In genomic region chr7:2972531-2973161, GRCh38 we compare ENCODE assay signal across 14 cellular contexts.
DNase-seq lines count a peak whose midpoint lies in the region; ATAC-seq lines count a peak whose summit lies in the region.
"Had no signal": no experiment of that assay in that cellular context is flagged by ENCODE, and none has a peak within 500 bp of the region (broad histone marks: within the 10 kb centered on the region; RNA-seq: fewer than 3 reads in every experiment).

No MANE protein-coding gene starts in this region.

- H3K36me3 Mint-ChIP-seq in activated T-cell treated with anti-CD3 and anti-CD28 coated beads, Interleukin-2, amount 50 U/mL, for 24 hours (ENCODE audit: low read depth): peaks cover 50% of the 10 kb centered on the region
- peaks cover 33 to 47% of the 10 kb centered on the region in 2 donors for H3K36me3 Mint-ChIP-seq in stimulated activated naive B cell treated with anti-CD40 and anti-IgM and Interleukin-4, amounts not matched to agents 10 μg/mL and 1 μg/mL and 100 μg/mL, for 72 hours

- H3K27me3 Mint-ChIP-seq in activated T-cell treated with anti-CD3 and anti-CD28 coated beads, Interleukin-2, amount 50 U/mL, for 24 hours: no peaks in the 10 kb centered on the region
- no peaks in the 10 kb centered on the region for H3K27me3 Mint-ChIP-seq in stimulated activated naive B cell treated with anti-CD40 and anti-IgM and Interleukin-4, amounts not matched to agents 10 μg/mL and 1 μg/mL and 100 μg/mL, for 72 hours

- H3K9me3 Mint-ChIP-seq in activated T-cell treated with anti-CD3 and anti-CD28 coated beads, Interleukin-2, amount 50 U/mL, for 24 hours: peaks cover 5% of the 10 kb centered on the region
- H3K9me3 Mint-ChIP-seq in stimulated activated naive B cell treated with anti-CD40 and anti-IgM and Interleukin-4, amounts not matched to agents 10 μg/mL and 1 μg/mL and 100 μg/mL, for 72 hours: peaks cover 0 to 3% of the 10 kb centered on the region in 2 donors

- peaks cover 37% of the 10 kb centered on the region for H3K4me1 Mint-ChIP-seq in activated T-cell treated with anti-CD3 and anti-CD28 coated beads, Interleukin-2, amount 50 U/mL, for 24 hours (ENCODE audit: low read depth)
- H3K4me1 Mint-ChIP-seq in stimulated activated naive B cell treated with anti-CD40 and anti-IgM and Interleukin-4, amounts not matched to agents 10 μg/mL and 1 μg/mL and 100 μg/mL, for 72 hours: peaks cover 33 to 58% of the 10 kb centered on the region in 2 donors

- DNase-seq in activated T-cell treated with anti-CD3 and anti-CD28 coated beads, Interleukin-2, amount 50 U/mL, for 24 hours: no peak
- DNase-seq in activated T-cell treated with anti-CD3 and anti-CD28 coated beads for 4 hours (no peak), NCI-H82 (lab: John Stamatoyannopoulos, UW) (no peak), SW480 (ENCODE audit: low spot score) (no peak), NCI-H1930 (lab: John Stamatoyannopoulos, UW) (no peak)
- DNase-seq in activated CD8-positive, alpha-beta memory T cell treated with anti-CD3 and anti-CD28 coated beads, Interleukin-2, amount 50 U/mL, for 48 hours: peak; percentile 37
- DNase-seq in stimulated activated naive B cell treated with anti-CD40 and anti-IgM and Interleukin-4, amounts not matched to agents 10 μg/mL and 1 μg/mL and 100 μg/mL, for 72 hours: no peak
- DNase-seq: ACHN; body of pancreas; GOT3; mammary epithelial cell; NK-92 treated with Interleukin-12 subunit alpha and Interleukin-12 subunit beta, amount 100 ng/mL, for 24 hours; SK-N-SH had no signal

- ATAC-seq in HG02610 (IDR thresholded peaks at IDR 0.05; ENCODE audit: unreplicated experiment): peak; percentile 24
- peak; percentile 62 to 69 for ATAC-seq in stimulated activated naive B cell treated with anti-CD40 and anti-IgM and Interleukin-4, amounts not matched to agents 10 μg/mL and 1 μg/mL and 100 μg/mL, for 72 hours (replicated peaks)
- ATAC-seq: body of pancreas had no signal

- H3K27ac Mint-ChIP-seq in activated T-cell treated with anti-CD3 and anti-CD28 coated beads, Interleukin-2, amount 50 U/mL, for 24 hours: peak overlapping the region; percentile 85
- peak overlapping the region; percentile 92 for H3K27ac Mint-ChIP-seq in stimulated activated naive B cell treated with anti-CD40 and anti-IgM and Interleukin-4, amounts not matched to agents 10 μg/mL and 1 μg/mL and 100 μg/mL, for 72 hours

- H3K4me3 Mint-ChIP-seq in activated T-cell treated with anti-CD3 and anti-CD28 coated beads, Interleukin-2, amount 50 U/mL, for 24 hours: no peak overlapping the region
- peak overlapping the region; percentile 65 to 68 for H3K4me3 Mint-ChIP-seq in stimulated activated naive B cell treated with anti-CD40 and anti-IgM and Interleukin-4, amounts not matched to agents 10 μg/mL and 1 μg/mL and 100 μg/mL, for 72 hours
